1 cellular context compared by ENCODE assay signal in the genomic region with DNA sequence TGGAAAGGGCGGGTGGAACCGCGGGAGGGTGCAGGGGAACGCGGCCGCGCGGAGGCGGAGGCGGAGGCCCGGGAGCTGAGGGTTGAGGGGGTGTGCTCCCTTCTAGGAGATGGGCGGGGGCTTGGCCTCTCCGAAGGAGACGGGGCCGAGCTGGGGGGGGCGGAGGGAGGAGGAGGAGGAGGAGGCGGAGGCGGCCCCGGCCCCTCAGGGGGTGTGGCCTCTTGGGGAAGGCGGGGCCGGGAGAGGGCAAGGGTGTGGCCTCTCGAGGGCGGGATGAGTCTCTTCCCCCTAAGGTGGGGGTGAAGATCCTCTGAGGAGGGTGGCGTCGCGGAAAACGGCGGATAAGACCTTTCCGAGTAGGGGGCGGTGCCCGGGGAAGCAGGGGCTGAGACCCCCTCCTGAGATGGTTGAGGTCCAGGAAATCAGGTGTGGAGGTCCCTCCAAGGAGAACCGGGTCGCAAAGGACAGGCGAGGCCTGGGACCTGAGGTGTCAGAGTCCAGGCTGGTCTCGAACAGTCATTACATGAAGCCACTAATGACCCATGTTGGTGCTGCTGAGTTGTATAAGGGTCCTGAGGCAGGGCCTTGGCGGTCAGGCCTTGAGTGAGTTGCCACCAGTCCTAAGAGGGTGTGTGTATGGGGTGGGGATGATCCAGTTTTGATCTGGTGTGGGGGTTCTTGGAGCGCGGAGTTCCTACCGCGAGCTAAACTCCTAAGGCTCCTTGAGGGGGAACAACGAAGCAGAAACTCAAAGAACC.
TF ChIP-seq lines count a peak whose summit lies in the region.

No MANE protein-coding gene starts in this region.

TF ChIP-seq in H1, 55 proteins besides CTCF, POLR2A, EP300 and RAD21:
- peak; percentile 29; the same call in 1 of the 2 replicates for TF ChIP-seq EGR1 (IDR thresholded peaks at IDR 0.05; ENCODE audit: borderline replicate concordance, low read depth, low read length)
- TF ChIP-seq POLR2AphosphoS5 (IDR thresholded peaks at IDR 0.05; ENCODE audit: low read depth, low read length), result peak; percentile 17; the same call in 1 of the 2 replicates
- TF ChIP-seq GABPA (IDR thresholded peaks at IDR 0.05; ENCODE audit: borderline replicate concordance, insufficient read depth, low read length), result no peak
- 0 out of 2 replicates have a peak, but pooled peaks have one; percentile 21 for TF ChIP-seq CREB1 (IDR thresholded peaks at IDR 0.05)
